1 cellular context compared by ENCODE assay signal in genomic region chr10:29239569-29240472, GRCh38.
TF ChIP-seq lines count a peak whose summit lies in the region.

No MANE protein-coding gene starts in this region.

TF ChIP-seq in IMR-90, 13 proteins besides CTCF, POLR2A, EP300 and RAD21 (continued from another document):
- TF ChIP-seq SMC3 (IDR thresholded peaks at IDR 0.05; ENCODE audit: low read depth, low read length) (peak; percentile 7; the same call in 1 of the 2 replicates), NFE2L2 (IDR thresholded peaks at IDR 0.05; ENCODE audit: low read depth, low read length) (no peak), FOS (IDR thresholded peaks at IDR 0.05; ENCODE audit: low read depth, low read length) (no peak), RFX5 (IDR thresholded peaks at IDR 0.05; ENCODE audit: low read depth, low read length) (no peak)
- TF ChIP-seq, protein P1, sequence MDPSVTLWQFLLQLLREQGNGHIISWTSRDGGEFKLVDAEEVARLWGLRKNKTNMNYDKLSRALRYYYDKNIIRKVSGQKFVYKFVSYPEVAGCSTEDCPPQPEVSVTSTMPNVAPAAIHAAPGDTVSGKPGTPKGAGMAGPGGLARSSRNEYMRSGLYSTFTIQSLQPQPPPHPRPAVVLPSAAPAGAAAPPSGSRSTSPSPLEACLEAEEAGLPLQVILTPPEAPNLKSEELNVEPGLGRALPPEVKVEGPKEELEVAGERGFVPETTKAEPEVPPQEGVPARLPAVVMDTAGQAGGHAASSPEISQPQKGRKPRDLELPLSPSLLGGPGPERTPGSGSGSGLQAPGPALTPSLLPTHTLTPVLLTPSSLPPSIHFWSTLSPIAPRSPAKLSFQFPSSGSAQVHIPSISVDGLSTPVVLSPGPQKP (IDR thresholded peaks at IDR 0.05; ENCODE audit: borderline replicate concordance, low read depth, low read length), result no peak
